In the genomic region with DNA sequence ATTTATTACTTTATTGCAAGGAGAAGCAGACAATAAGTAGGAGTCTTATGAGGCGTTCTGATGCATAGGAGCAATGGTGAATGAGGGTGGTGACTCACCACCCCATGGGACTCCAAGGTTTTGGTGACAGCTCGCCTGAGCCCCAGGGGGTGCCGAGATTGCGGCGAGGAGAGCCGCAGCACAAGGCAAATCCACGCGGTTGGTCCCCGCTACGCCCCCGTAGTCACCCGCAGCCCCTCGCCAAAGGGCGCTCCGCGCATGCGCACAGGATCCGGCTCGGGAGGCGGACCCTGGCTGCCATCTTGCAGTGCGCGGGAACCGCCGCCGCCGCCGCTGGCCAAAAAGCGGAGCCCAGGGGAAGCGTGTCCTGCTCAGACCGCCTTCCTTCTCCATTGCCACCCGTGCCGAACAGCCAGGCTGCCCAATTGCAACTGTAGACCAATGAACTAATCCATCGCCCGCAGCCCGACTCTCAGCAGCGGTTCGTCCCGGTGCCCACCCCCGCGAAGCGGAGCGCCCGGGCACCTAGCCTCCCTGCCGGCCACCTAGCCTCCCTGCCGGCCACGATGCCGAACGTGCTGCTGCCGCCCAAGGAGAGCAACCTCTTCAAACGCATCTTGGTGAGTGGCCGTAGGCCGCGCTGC, we compare ENCODE assay signal across 8 cellular contexts. TPM values are rescaled to one million over a fixed set of nuclear protein-coding genes. Genes with fewer than 3 reads are reported as not detected.
A peak's percentile ranks its signal among the peaks of the same experiment; 100 is the strongest.
DNase-seq lines count a peak whose midpoint lies in the region; ATAC-seq and TF ChIP-seq lines count a peak whose summit lies in the region.

A gene (plus strand): TSS at position 305 of the 644 bp plus-strand sequence. CDS start 262 bp downstream, at position 567.

- no peaks in the 10 kb centered on the region for H3K27me3 ChIP-seq in CD4-positive, CD25-positive, alpha-beta regulatory T cell (ENCODE audit: control insufficient read depth, insufficient read depth, low read length)
- H3K27me3 ChIP-seq in dorsolateral prefrontal cortex (no peaks in the 10 kb centered on the region), right lobe of liver (no peaks in the 10 kb centered on the region)

- H3K9me3 Mint-ChIP-seq in CD4-positive, CD25-positive, alpha-beta regulatory T cell = peaks cover 0 to 2% (median 0%) of the 10 kb centered on the region in 7 donors

- WGBS in right lobe of liver (ENCODE audit: insufficient coverage, low coverage, low lambda C conversion rate, missing lambda C conversion rate) = 0% methylated on average over 3 of the region's 53 CpGs

- H3K27ac Mint-ChIP-seq in CD4-positive, CD25-positive, alpha-beta regulatory T cell = peak within 1 kb of the TSS; percentile 95 to 97 (median 96)

- H3K27ac ChIP-seq in CD4-positive, CD25-positive, alpha-beta regulatory T cell (ENCODE audit: insufficient read depth, low read length, poor library complexity, severe bottlenecking) = peak within 1 kb of the TSS; percentile 78
- H3K27ac ChIP-seq in dorsolateral prefrontal cortex (peak within 1 kb of the TSS; percentile 63 to 100 (median 97)), right lobe of liver (peak within 1 kb of the TSS; percentile 99)

- H3K4me3 ChIP-seq in CD4-positive, CD25-positive, alpha-beta regulatory T cell (ENCODE audit: low read depth, low read length) = peak within 1 kb of the TSS; percentile 98
- H3K4me3 ChIP-seq in dorsolateral prefrontal cortex (peak within 1 kb of the TSS; percentile 66 to 100 (median 96)), right lobe of liver (peak within 1 kb of the TSS; percentile 96 to 99 (median 98))

- H3K9me3 ChIP-seq in CD4-positive, CD25-positive, alpha-beta regulatory T cell (ENCODE audit: control insufficient read depth in 2 of 2, low read length in 2 of 2) = no peaks in the 10 kb centered on the region
- H3K9me3 ChIP-seq in right lobe of liver = no peaks in the 10 kb centered on the region

- H3K36me3 Mint-ChIP-seq in CD4-positive, CD25-positive, alpha-beta regulatory T cell = no peaks in the 10 kb centered on the region

- ATAC-seq in CD4-positive, CD25-positive, alpha-beta regulatory T cell (ENCODE audit: low read depth in 2 of 2) = peak; percentile 79 to 80
- peak; percentile 70 for ATAC-seq in GM19395 (IDR thresholded peaks at IDR 0.05; ENCODE audit: unreplicated experiment)
- peak; percentile 61 for ATAC-seq in HG03558 (IDR thresholded peaks at IDR 0.05; ENCODE audit: extremely low read depth, unreplicated experiment)
- peak; percentile 86 to 94 (median 88) for ATAC-seq in right lobe of liver

- TF ChIP-seq POLR2A in right lobe of liver (IDR thresholded peaks at IDR 0.05) = peak; percentile 59

- DNase-seq in CD4-positive, CD25-positive, alpha-beta regulatory T cell = peak; percentile 90 to 92 (median 91)
- DNase-seq in NCI-H82 (lab: John Stamatoyannopoulos, UW) = peak; percentile 97
- peak; percentile 96 to 97 for DNase-seq in activated CD4-positive, alpha-beta T cell treated with anti-CD3 and anti-CD28 coated beads, Interleukin-2, amount 50 U/mL, for 48 hours
- DNase-seq in dorsolateral prefrontal cortex = peak; percentile 81 to 95 (median 88)
- peak; percentile 91 to 92 (median 92) for DNase-seq in right lobe of liver
- DNase-seq in stimulated activated CD4-positive, alpha-beta T cell treated with anti-CD3 and anti-CD28 coated beads, Interleukin-4, amount 100 ng/mL, for 24 hours = peak; percentile 96

- peaks cover 40% of the 10 kb centered on the region for H3K4me1 ChIP-seq in CD4-positive, CD25-positive, alpha-beta regulatory T cell (ENCODE audit: control insufficient read depth, insufficient read depth, low read length, poor library complexity, severe bottlenecking)
- H3K4me1 ChIP-seq in right lobe of liver = peaks cover 0 to 17% (median 0%) of the 10 kb centered on the region in 4 donors

- TF ChIP-seq CTCF in dorsolateral prefrontal cortex (IDR thresholded peaks at IDR 0.05 in 54 of 56, conservative IDR thresholded peaks at IDR 0.05 in 2 of 56; ENCODE audit: low read depth in 1 of 56, partially characterized antibody in 56 of 56) (peak in 37 of 56 donors; percentile 5 to 53 (median 28)), right lobe of liver (IDR thresholded peaks at IDR 0.05) (peak in 1 of 4 donors; percentile 13)

- no peaks in the 10 kb centered on the region for H3K27me3 Mint-ChIP-seq in CD4-positive, CD25-positive, alpha-beta regulatory T cell

- H3K4me1 Mint-ChIP-seq in CD4-positive, CD25-positive, alpha-beta regulatory T cell = peaks cover 28 to 58% (median 35%) of the 10 kb centered on the region in 4 donors

- H3K4me3 Mint-ChIP-seq in CD4-positive, CD25-positive, alpha-beta regulatory T cell = peak within 1 kb of the TSS; percentile 96 to 100 (median 98)

- intact Hi-C loops in dorsolateral prefrontal cortex (cut with DNase I) (loop anchor here (1.0 to 5.0 kb wide), 4 partner anchors 47 to 249 kb away; a partner anchor contains a TSS), right lobe of liver (cut with DNase I) (no loop called here)

- H3K36me3 ChIP-seq in CD4-positive, CD25-positive, alpha-beta regulatory T cell (ENCODE audit: control insufficient read depth, insufficient read depth, low read length) = no peaks in the 10 kb centered on the region
- no peaks in the 10 kb centered on the region for H3K36me3 ChIP-seq in right lobe of liver

RNA-seq across cellular contexts. Expression of the gene that starts here (rescaled TPM):
- total RNA-seq in CD4-positive, CD25-positive, alpha-beta regulatory T cell = 65.8 TPM
- polyA plus RNA-seq in CD4-positive, CD25-positive, alpha-beta regulatory T cell = 10 to 100 TPM in 3 of 4 donors, 1 to 10 TPM in 1; 9.4 to 16.1 (median 14.7) TPM
- total RNA-seq in dorsolateral prefrontal cortex (10 to 100 TPM; 20.9 to 64.0 (median 31.6) TPM), right lobe of liver (1 to 10 TPM; 5.0 to 9.9 (median 7.6) TPM)

Comparison
In these comparisons a context has a peak if more than half of its experiments do, and no peak if none do; other contexts are left out.
1. Peak in every context shown above with its lines: DNase-seq, ATAC-seq, H3K4me3 ChIP-seq and H3K27ac ChIP-seq.
2. intact Hi-C loops: an anchor here in dorsolateral prefrontal cortex (1.0 to 5.0 kb wide); none called in right lobe of liver.